In the genomic region with DNA sequence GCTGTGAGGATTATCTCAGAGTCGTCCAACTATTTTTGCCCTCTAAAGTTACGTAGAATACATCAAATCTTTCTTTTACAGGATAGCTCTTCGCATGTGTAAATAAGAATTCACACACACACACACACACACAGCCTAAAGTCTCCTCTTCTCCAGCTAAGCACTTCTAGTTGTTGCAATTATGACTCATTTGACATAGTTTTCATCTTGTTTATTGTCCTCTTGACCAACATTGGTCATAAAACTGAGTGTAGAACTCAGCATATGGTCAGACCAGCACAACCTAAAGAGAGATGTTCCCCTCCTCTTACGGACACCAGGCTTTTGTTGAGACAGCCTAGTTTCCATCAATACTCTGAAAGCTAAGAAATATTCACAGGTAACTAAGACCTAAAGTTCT, we compare ENCODE assay signal across 25 cellular contexts.
DNase-seq lines count a peak whose midpoint lies in the region; ATAC-seq and TF ChIP-seq lines count a peak whose summit lies in the region.
"Had no signal": no experiment of that assay in that cellular context is flagged by ENCODE, and none has a peak within 500 bp of the region (broad histone marks: within the 10 kb centered on the region; RNA-seq: fewer than 3 reads in every experiment).

No MANE protein-coding gene starts in this region.

- H3K36me3 ChIP-seq in breast epithelium (no peaks in the 10 kb centered on the region), RWPE2 (ENCODE audit: low read depth) (no peaks in the 10 kb centered on the region)
- H3K36me3 ChIP-seq: heart right ventricle, upper lobe of left lung had no signal

- TF ChIP-seq POLR2A in breast epithelium (IDR thresholded peaks at IDR 0.05) = no peak

- TF ChIP-seq CTCF in MCF 10A (IDR thresholded peaks at IDR 0.05; ENCODE audit: unreplicated experiment) (no peak), breast epithelium (IDR thresholded peaks at IDR 0.05) (no peak), RWPE2 (IDR thresholded peaks at IDR 0.05; ENCODE audit: poor library complexity, severe bottlenecking) (no peak), fibroblast of mammary gland (conservative IDR thresholded peaks at IDR 0.05; ENCODE audit: control insufficient read depth, insufficient read depth, low read depth, low read length) (no peak)

- no peaks in the 10 kb centered on the region for H3K27me3 ChIP-seq in breast epithelium
- H3K27me3 ChIP-seq in RWPE2 (ENCODE audit: insufficient read depth, poor library complexity, severe bottlenecking) = no peaks in the 10 kb centered on the region
- H3K27me3 ChIP-seq: dorsolateral prefrontal cortex, heart right ventricle, upper lobe of left lung had no signal

- ATAC-seq in RWPE2 (ENCODE audit: low read depth) (peak; percentile 64; the same call in 2 of the 3 replicates), HG03025 (IDR thresholded peaks at IDR 0.05; ENCODE audit: low FRiP score, unreplicated experiment) (no peak)
- ATAC-seq: heart right ventricle had no signal

- DNase-seq in MCF 10A (ENCODE audit: unreplicated experiment) (peak; percentile 68), breast epithelium (ENCODE audit: low spot score in 2 of 2) (no peak), RWPE2 (ENCODE audit: low spot score) (no peak), fibroblast of mammary gland (ENCODE audit: low read depth) (peak; percentile 89), SIG-M5 (lab: John Stamatoyannopoulos, UW) (no peak), OCI-M1 (lab: John Stamatoyannopoulos, UW) (no peak)
- no peak for DNase-seq in activated naive CD8-positive, alpha-beta T cell treated with anti-CD3 and anti-CD28 coated beads for 36 hours
- DNase-seq: 8988T; activated CD4-positive, alpha-beta T cell treated with anti-CD3 and anti-CD28 coated beads, Interleukin-2, amount 50 U/mL, for 4 hours; activated naive CD4-positive, alpha-beta T cell treated with anti-CD3 and anti-CD28 coated beads, Interleukin-2, amount 10 ng/mL, durations not matched to agents 7 days and 5 days; activated T-cell treated with anti-CD3 and anti-CD28 coated beads, Interleukin-2, amount 50 U/mL, for 1 hour; dorsolateral prefrontal cortex; erythroblast; heart right ventricle; kidney; NCI-H1048; NCI-H2107; NCI-H526 treated with DMSO at 0.1 percent for 48 hours; nephron progenitor cell; upper lobe of left lung had no signal

- intact Hi-C loops in MCF 10A (cut with micrococcal nuclease) = no loop called here
- intact Hi-C loops in breast epithelium (cut with DNase I; ENCODE audit: low total_unique reads) = no loop called here

- BruUV-seq in MCF 10A (replicated peaks; lab: Mats Ljungman, UMichigan) = no TSS peak

- H3K27ac Mint-ChIP-seq in MCF 10A (ENCODE audit: low read depth, unreplicated experiment) = peak overlapping the region; percentile 43
- no peak overlapping the region for H3K27ac Mint-ChIP-seq in activated naive CD8-positive, alpha-beta T cell treated with anti-CD3 and anti-CD28 coated beads for 36 hours
- H3K27ac Mint-ChIP-seq: activated naive CD4-positive, alpha-beta T cell treated with anti-CD3 and anti-CD28 coated beads, Interleukin-2, amount 10 ng/mL, durations not matched to agents 7 days and 5 days; brain; IgD-negative memory B cell; mesothelial cell of epicardium; stimulated activated naive CD8-positive, alpha-beta T cell treated with anti-CD3 and anti-CD28 coated beads, Interleukin-15, Interleukin-2, amounts not matched to agents 100 ng/mL and 50 ng/mL, for 24 hours had no signal

- CTCF ChIA-PET in MCF 10A (lab: Yijun Ruan, JAX) = no interaction called here

- H3K4me1 ChIP-seq in breast epithelium (no peaks in the 10 kb centered on the region), RWPE2 (ENCODE audit: insufficient read depth, poor library complexity, severe bottlenecking) (no peaks in the 10 kb centered on the region)
- H3K4me1 ChIP-seq: upper lobe of left lung had no signal

- H3K27me3 Mint-ChIP-seq in MCF 10A (ENCODE audit: insufficient read depth, unreplicated experiment) = no peaks in the 10 kb centered on the region
- no peaks in the 10 kb centered on the region for H3K27me3 Mint-ChIP-seq in activated naive CD8-positive, alpha-beta T cell treated with anti-CD3 and anti-CD28 coated beads for 36 hours
- H3K27me3 Mint-ChIP-seq: activated naive CD4-positive, alpha-beta T cell treated with anti-CD3 and anti-CD28 coated beads, Interleukin-2, amount 10 ng/mL, durations not matched to agents 7 days and 5 days; brain had no signal

- H3K4me1 Mint-ChIP-seq in MCF 10A (ENCODE audit: insufficient read depth, unreplicated experiment) = peaks cover 6% of the 10 kb centered on the region
- H3K4me1 Mint-ChIP-seq in activated naive CD8-positive, alpha-beta T cell treated with anti-CD3 and anti-CD28 coated beads for 36 hours = no peaks in the 10 kb centered on the region
- H3K4me1 Mint-ChIP-seq: activated naive CD4-positive, alpha-beta T cell treated with anti-CD3 and anti-CD28 coated beads, Interleukin-2, amount 10 ng/mL, durations not matched to agents 7 days and 5 days; IgD-negative memory B cell; nephron progenitor cell had no signal

- H3K36me3 Mint-ChIP-seq in MCF 10A (ENCODE audit: insufficient read depth, unreplicated experiment) = no peaks in the 10 kb centered on the region
- no peaks in the 10 kb centered on the region for H3K36me3 Mint-ChIP-seq in activated naive CD8-positive, alpha-beta T cell treated with anti-CD3 and anti-CD28 coated beads for 36 hours
- H3K36me3 Mint-ChIP-seq: activated naive CD4-positive, alpha-beta T cell treated with anti-CD3 and anti-CD28 coated beads, Interleukin-2, amount 10 ng/mL, durations not matched to agents 7 days and 5 days; brain; IgD-negative memory B cell; mesothelial cell of epicardium had no signal

- no peaks in the 10 kb centered on the region for H3K9me3 ChIP-seq in breast epithelium
- no peaks in the 10 kb centered on the region for H3K9me3 ChIP-seq in RWPE2 (ENCODE audit: severe bottlenecking)
- H3K9me3 ChIP-seq: heart right ventricle, upper lobe of left lung had no signal

- no peak overlapping the region for H3K4me3 Mint-ChIP-seq in MCF 10A (ENCODE audit: unreplicated experiment)
- H3K4me3 Mint-ChIP-seq in activated naive CD8-positive, alpha-beta T cell treated with anti-CD3 and anti-CD28 coated beads for 36 hours = no peak overlapping the region
- H3K4me3 Mint-ChIP-seq: activated naive CD4-positive, alpha-beta T cell treated with anti-CD3 and anti-CD28 coated beads, Interleukin-2, amount 10 ng/mL, durations not matched to agents 7 days and 5 days; brain; IgD-negative memory B cell; mesothelial cell of epicardium; nephron progenitor cell; stimulated activated naive CD8-positive, alpha-beta T cell treated with anti-CD3 and anti-CD28 coated beads, Interleukin-15, Interleukin-2, amounts not matched to agents 100 ng/mL and 50 ng/mL, for 24 hours had no signal

- H3K27ac ChIP-seq in breast epithelium = no peak overlapping the region
- H3K27ac ChIP-seq in RWPE2 (ENCODE audit: poor library complexity, severe bottlenecking) = no peak overlapping the region
- H3K27ac ChIP-seq: dorsolateral prefrontal cortex, heart right ventricle, upper lobe of left lung had no signal

- H3K9me3 Mint-ChIP-seq in MCF 10A (ENCODE audit: unreplicated experiment) = no peaks in the 10 kb centered on the region
- no peaks in the 10 kb centered on the region for H3K9me3 Mint-ChIP-seq in activated naive CD8-positive, alpha-beta T cell treated with anti-CD3 and anti-CD28 coated beads for 36 hours
- H3K9me3 Mint-ChIP-seq: activated naive CD4-positive, alpha-beta T cell treated with anti-CD3 and anti-CD28 coated beads, Interleukin-2, amount 10 ng/mL, durations not matched to agents 7 days and 5 days; IgD-negative memory B cell; stimulated activated naive CD8-positive, alpha-beta T cell treated with anti-CD3 and anti-CD28 coated beads, Interleukin-15, Interleukin-2, amounts not matched to agents 100 ng/mL and 50 ng/mL, for 24 hours had no signal

- POLR2A ChIA-PET in MCF 10A (lab: Yijun Ruan, JAX) = interaction anchor here (1.3 kb wide), 1 partner anchor 11 kb away, joined by 3 read pairs; no protein-coding TSS in a partner anchor

- H3K4me3 ChIP-seq in breast epithelium = no peak overlapping the region
- no peak overlapping the region for H3K4me3 ChIP-seq in RWPE2 (ENCODE audit: severe bottlenecking)
- no peak overlapping the region for H3K4me3 ChIP-seq in fibroblast of mammary gland (ENCODE audit: control insufficient read depth, low read depth, low read length)
- H3K4me3 ChIP-seq: dorsolateral prefrontal cortex, heart right ventricle, upper lobe of left lung had no signal

Comparison
In these comparisons a context has a peak if more than half of its experiments do, and no peak if none do; other contexts are left out.
1. DNase-seq: peak in MCF 10A (single experiment) and fibroblast of mammary gland (single experiment); none in breast epithelium (0 of 2), RWPE2 (single experiment), SIG-M5 (single experiment), activated naive CD8-positive, alpha-beta T cell treated with anti-CD3 and anti-CD28 coated beads for 36 hours (single experiment) and OCI-M1 (single experiment).